In the genomic region with DNA sequence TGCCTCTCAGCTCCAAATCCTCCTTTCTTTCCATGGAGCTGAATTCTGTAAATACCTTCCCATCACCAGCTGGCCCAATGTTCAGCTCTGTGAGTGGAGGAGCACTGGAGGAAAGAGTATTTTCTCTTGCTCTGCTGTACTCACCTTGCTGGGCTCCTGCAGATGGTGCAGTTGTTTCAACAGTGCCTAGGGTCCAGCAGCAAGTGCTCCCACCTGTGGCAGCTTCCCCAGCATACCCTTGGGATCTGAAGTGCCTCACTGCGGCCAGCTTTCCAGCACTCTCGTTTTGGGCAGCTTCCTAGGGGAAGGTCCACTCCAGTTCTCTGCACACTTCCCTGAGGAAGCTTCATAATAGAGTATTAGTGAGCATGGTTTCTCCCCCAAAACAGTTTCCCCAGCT, we compare ENCODE assay signal across 17 cellular contexts.
"Had no signal": no experiment of that assay in that cellular context is flagged by ENCODE, and none has a peak within 500 bp of the region (broad histone marks: within the 10 kb centered on the region; RNA-seq: fewer than 3 reads in every experiment).

No MANE protein-coding gene starts in this region.

- ATAC-seq: gastroesophageal sphincter; left colon; naive thymus-derived CD4-positive, alpha-beta T cell; stimulated activated naive CD8-positive, alpha-beta T cell treated with anti-CD3 and anti-CD28 coated beads, Interleukin-15, Interleukin-2, amounts not matched to agents 100 U/mL and 50 U/mL, for 24 hours had no signal

- H3K36me3 Mint-ChIP-seq: naive thymus-derived CD4-positive, alpha-beta T cell; type B pancreatic cell had no signal

- H3K9me3 Mint-ChIP-seq: type B pancreatic cell had no signal

- H3K36me3 ChIP-seq: esophagus muscularis mucosa, gastroesophageal sphincter, right atrium auricular region, suprapubic skin, thyroid gland had no signal

- FAIRE-seq: small intestine, urothelium cell line had no signal

- H3K27ac ChIP-seq: epithelial cell of prostate, esophagus muscularis mucosa, gastroesophageal sphincter, right atrium auricular region, suprapubic skin, thyroid gland had no signal

- H3K9me3 ChIP-seq: esophagus muscularis mucosa, gastroesophageal sphincter, right atrium auricular region, suprapubic skin, thyroid gland had no signal

- H3K4me3 Mint-ChIP-seq: naive thymus-derived CD4-positive, alpha-beta T cell; type B pancreatic cell had no signal

- DNase-seq: effector memory CD4-positive, alpha-beta T cell; glutamatergic neuron; left colon; mammary epithelial cell; naive thymus-derived CD4-positive, alpha-beta T cell; posterior cingulate gyrus; small intestine; stimulated activated CD4-positive, alpha-beta T cell treated with anti-CD3 and anti-CD28 coated beads, Interleukin-12 subunit alpha, Interleukin-12 subunit beta, amount 100 ng/mL, for 4 hours; stimulated activated naive CD8-positive, alpha-beta T cell treated with anti-CD3 and anti-CD28 coated beads, Interleukin-15, Interleukin-2, amounts not matched to agents 100 U/mL and 50 U/mL, for 24 hours; thyroid gland had no signal

- H3K4me1 ChIP-seq: esophagus muscularis mucosa, gastroesophageal sphincter, right atrium auricular region, suprapubic skin, thyroid gland had no signal

- H3K4me3 ChIP-seq: esophagus muscularis mucosa, gastroesophageal sphincter, right atrium auricular region, suprapubic skin, thyroid gland had no signal

- H3K27me3 ChIP-seq: esophagus muscularis mucosa, gastroesophageal sphincter, right atrium auricular region, suprapubic skin, thyroid gland had no signal

- H3K27ac Mint-ChIP-seq: naive thymus-derived CD4-positive, alpha-beta T cell; type B pancreatic cell had no signal

- H3K27me3 Mint-ChIP-seq: type B pancreatic cell had no signal
